Comparison of ENCODE assay signal across 1 cellular context in the genomic region with DNA sequence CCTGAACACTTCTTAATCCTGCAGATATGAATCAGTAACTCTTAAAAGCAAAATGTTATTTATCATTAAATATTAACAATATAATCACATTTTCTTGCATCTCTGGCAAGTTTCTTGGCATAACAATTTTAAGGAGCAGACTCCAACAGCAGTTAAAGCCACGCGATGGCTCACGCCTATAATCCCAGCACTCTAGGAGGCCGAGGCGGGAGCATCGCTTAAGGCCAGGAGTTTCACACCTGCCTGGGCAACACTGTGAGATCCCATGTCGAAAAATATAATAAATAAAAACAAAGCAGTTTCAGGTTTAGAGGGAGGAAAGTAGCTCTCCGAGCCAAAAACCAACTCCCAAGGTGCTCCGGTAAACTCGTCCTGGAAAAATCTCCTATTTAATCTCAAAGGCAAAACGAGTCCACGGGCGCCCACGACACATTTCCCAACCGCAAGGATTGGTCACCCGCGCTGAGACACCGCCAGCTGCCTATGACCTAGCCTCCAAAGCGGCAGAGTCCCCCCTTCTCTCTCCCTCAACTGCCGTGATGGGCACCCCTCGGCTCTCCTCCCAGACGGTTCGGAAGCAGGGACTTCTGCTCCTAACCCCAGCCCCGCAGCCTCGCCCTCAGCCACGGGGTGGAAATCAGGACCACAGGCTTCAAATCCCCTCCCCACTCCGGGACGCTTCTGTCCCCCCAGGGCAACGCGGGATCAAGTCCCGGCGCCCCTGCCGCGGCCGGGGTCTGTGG.
TF ChIP-seq lines count a peak whose summit lies in the region.

No MANE protein-coding gene starts in this region.

TF ChIP-seq in GM12878, 131 proteins besides CTCF, POLR2A, EP300 and RAD21:
- TF ChIP-seq, protein P1, sequence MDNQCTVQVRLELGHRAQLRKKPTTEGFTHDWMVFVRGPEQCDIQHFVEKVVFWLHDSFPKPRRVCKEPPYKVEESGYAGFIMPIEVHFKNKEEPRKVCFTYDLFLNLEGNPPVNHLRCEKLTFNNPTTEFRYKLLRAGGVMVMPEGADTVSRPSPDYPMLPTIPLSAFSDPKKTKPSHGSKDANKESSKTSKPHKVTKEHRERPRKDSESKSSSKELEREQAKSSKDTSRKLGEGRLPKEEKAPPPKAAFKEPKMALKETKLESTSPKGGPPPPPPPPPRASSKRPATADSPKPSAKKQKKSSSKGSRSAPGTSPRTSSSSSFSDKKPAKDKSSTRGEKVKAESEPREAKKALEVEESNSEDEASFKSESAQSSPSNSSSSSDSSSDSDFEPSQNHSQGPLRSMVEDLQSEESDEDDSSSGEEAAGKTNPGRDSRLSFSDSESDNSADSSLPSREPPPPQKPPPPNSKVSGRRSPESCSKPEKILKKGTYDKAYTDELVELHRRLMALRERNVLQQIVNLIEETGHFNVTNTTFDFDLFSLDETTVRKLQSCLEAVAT (IDR thresholded peaks at IDR 0.05): 0 out of 2 replicates have a peak, but pooled peaks have one; percentile 20
